Comparison of ENCODE assay signal across 8 cellular contexts in the genomic region with DNA sequence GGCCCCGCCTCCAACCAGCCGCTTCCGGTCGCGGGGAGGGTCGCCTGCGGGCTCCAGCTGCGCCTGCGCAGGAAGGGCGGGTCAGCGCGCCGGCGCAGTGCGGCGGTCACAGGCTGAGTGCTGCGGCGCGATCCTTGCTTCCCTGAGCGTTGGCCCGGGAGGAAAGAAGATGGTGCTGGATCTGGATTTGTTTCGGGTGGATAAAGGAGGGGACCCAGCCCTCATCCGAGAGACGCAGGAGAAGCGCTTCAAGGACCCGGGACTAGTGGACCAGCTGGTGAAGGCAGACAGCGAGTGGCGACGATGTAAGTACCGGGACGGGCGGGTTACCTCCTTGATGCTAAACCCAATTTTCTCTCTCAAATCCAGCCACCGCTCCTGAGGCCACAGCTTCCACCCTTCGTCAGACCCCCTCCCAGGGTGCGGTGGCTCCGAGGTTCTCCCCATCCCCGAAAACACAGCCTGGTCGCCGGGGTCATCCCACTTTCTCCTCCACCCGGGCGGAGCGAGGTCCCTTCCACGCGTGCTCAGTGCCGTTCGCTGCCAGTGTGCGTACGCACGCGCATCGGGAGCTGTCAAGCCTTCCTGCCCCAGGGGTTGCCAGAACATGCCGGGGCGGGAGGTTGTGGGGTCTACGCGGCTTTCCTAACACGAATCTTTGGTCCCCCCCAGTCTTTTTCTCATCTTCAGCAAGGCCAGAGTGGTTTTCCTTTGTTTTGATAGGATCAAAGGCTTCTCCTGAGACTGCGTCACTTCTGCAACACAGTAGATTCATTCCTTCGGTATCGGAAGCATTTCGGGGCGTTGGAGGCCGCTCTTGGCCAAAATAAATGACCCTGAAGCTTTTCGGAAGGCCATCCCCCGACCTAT. TPM values are rescaled to one million over a fixed set of nuclear protein-coding genes. Genes with fewer than 3 reads are reported as not detected.
A peak's percentile ranks its signal among the peaks of the same experiment; 100 is the strongest.
DNase-seq lines count a peak whose midpoint lies in the region; ATAC-seq and TF ChIP-seq lines count a peak whose summit lies in the region.

A gene with protein sequence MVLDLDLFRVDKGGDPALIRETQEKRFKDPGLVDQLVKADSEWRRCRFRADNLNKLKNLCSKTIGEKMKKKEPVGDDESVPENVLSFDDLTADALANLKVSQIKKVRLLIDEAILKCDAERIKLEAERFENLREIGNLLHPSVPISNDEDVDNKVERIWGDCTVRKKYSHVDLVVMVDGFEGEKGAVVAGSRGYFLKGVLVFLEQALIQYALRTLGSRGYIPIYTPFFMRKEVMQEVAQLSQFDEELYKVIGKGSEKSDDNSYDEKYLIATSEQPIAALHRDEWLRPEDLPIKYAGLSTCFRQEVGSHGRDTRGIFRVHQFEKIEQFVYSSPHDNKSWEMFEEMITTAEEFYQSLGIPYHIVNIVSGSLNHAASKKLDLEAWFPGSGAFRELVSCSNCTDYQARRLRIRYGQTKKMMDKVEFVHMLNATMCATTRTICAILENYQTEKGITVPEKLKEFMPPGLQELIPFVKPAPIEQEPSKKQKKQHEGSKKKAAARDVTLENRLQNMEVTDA (plus strand): TSS at position 95 of the 870 bp plus-strand sequence. CDS start 75 bp downstream, at position 170.

- peaks cover 4% of the 10 kb centered on the region for H4K20me1 ChIP-seq in fibroblast of lung (ENCODE audit: control insufficient read depth, extremely low read depth, insufficient read depth, low read length)

- H3K4me2 ChIP-seq in fibroblast of lung (ENCODE audit: extremely low read depth, insufficient read depth, low read length), result peak within 1 kb of the TSS; percentile 92

- peak within 1 kb of the TSS; percentile 80 to 91 (median 88) for H3K4me3 ChIP-seq in fibroblast of lung (replicated peaks in 1 of 4; ENCODE audit: control extremely low read depth in 1 of 4, insufficient read depth in 1 of 4, low read depth in 3 of 4, low read length in 4 of 4)

- ATAC-seq in GM21723 (IDR thresholded peaks at IDR 0.05; ENCODE audit: unreplicated experiment), result peak; percentile 81
- peak; percentile 89 for ATAC-seq in naive thymus-derived CD8-positive, alpha-beta T cell

- peaks cover 4 to 28% (median 4%) of the 10 kb centered on the region in 3 donors for H3K36me3 Mint-ChIP-seq in naive thymus-derived CD8-positive, alpha-beta T cell

- no peaks in the 10 kb centered on the region for H3K36me3 ChIP-seq in fibroblast of lung (ENCODE audit: control insufficient read depth, insufficient read depth, low read length)

- H3K9ac ChIP-seq in fibroblast of lung (ENCODE audit: insufficient read depth, low read length), result peak within 1 kb of the TSS; percentile 81

- peak within 1 kb of the TSS; percentile 93 to 100 (median 99) for H3K4me3 Mint-ChIP-seq in naive thymus-derived CD8-positive, alpha-beta T cell

- no peaks in the 10 kb centered on the region for H3K9me3 Mint-ChIP-seq in naive thymus-derived CD8-positive, alpha-beta T cell

- peaks cover 0 to 3% (median 0%) of the 10 kb centered on the region in 5 donors for H3K27me3 Mint-ChIP-seq in naive thymus-derived CD8-positive, alpha-beta T cell

- no peaks in the 10 kb centered on the region for H3K27me3 ChIP-seq in fibroblast of lung (ENCODE audit: control insufficient read depth, insufficient read depth, low read length)

- H3K27ac Mint-ChIP-seq in naive thymus-derived CD8-positive, alpha-beta T cell, result peak within 1 kb of the TSS; percentile 92 to 99 (median 97)

- DNase-seq in DMS79 treated with DMSO at 0.1 percent for 48 hours (lab: John Stamatoyannopoulos, UW), result peak; percentile 87
- DNase-seq in KG1 (lab: John Stamatoyannopoulos, UW), result peak; percentile 77
- DNase-seq in RPMI7951 (ENCODE audit: low read depth), result peak; percentile 81
- DNase-seq in activated T-helper 1 cell treated with anti-CD3 and anti-CD28 coated beads, Interleukin-2, amount 50 U/mL, for 16 hours (ENCODE audit: low read depth in 1 of 2, low spot score in 1 of 2), result peak; percentile 73 to 80
- DNase-seq in fibroblast of lung (ENCODE audit: low read depth in 2 of 2), result peak; percentile 80 to 82
- DNase-seq in naive thymus-derived CD8-positive, alpha-beta T cell, result peak; percentile 73 to 94 (median 88)
- DNase-seq in stimulated activated naive CD4-positive, alpha-beta T cell (lab: John Stamatoyannopoulos, UW), result peak; percentile 81 to 97 (median 88)

- TF ChIP-seq CTCF in fibroblast of lung (conservative IDR thresholded peaks at IDR 0.05 in 1 of 2, IDR thresholded peaks at IDR 0.05 in 1 of 2; ENCODE audit: low read depth in 1 of 2, low read length in 2 of 2), result no peak

- peaks cover 24 to 44% (median 38%) of the 10 kb centered on the region in 4 donors for H3K4me1 Mint-ChIP-seq in naive thymus-derived CD8-positive, alpha-beta T cell

- H3K27ac ChIP-seq in fibroblast of lung (ENCODE audit: insufficient read depth, low read length), result peak within 1 kb of the TSS; percentile 96

- H3K4me1 ChIP-seq in fibroblast of lung (ENCODE audit: control insufficient read depth, extremely low read depth, insufficient read depth, low read length), result no peaks in the 10 kb centered on the region

- H3K79me2 ChIP-seq in fibroblast of lung (ENCODE audit: control insufficient read depth, insufficient read depth, low read length), result peaks cover 46% of the 10 kb centered on the region

- no peaks in the 10 kb centered on the region for H3K9me3 ChIP-seq in fibroblast of lung (ENCODE audit: control insufficient read depth, insufficient read depth, low read depth, low read length)

- peak within 1 kb of the TSS; percentile 49 for H2AFZ ChIP-seq in fibroblast of lung (ENCODE audit: low read length)

- POLR2A ChIA-PET in naive thymus-derived CD8-positive, alpha-beta T cell (lab: Charles Lee), result interaction anchor here (0.5 to 2.5 kb wide), 27 partner anchors 9 to 1125 kb away, joined by 3 to 27 read pairs (median 5); a partner anchor contains a TSS

RNA-seq across cellular contexts. Expression of the gene that starts here (rescaled TPM):
- 145 and 147 TPM in 2 replicates for total RNA-seq in RPMI7951 (2014; rRNA removed; shearing (Covaris generic))
- total RNA-seq in fibroblast of lung, result 429 and 437 TPM in 2 replicates
- polyA plus RNA-seq in fibroblast of lung, result 229 and 237 TPM in 2 replicates
- polyA plus RNA-seq in fibroblast of lung (2012), result 209 and 230 TPM in 2 replicates
- polyA minus RNA-seq in fibroblast of lung (ENCODE audit: low replicate concordance), result 113 and 165 TPM in 2 replicates
- total RNA-seq in naive thymus-derived CD8-positive, alpha-beta T cell, result 100 to 1,000 TPM; 205 to 211 TPM
- polyA plus RNA-seq in naive thymus-derived CD8-positive, alpha-beta T cell, result 100 to 1,000 TPM; 117 to 154 (median 127) TPM

Comparison
In these comparisons a context has a peak if more than half of its experiments do, and no peak if none do; other contexts are left out.
1. Peak in every context shown above with its lines: DNase-seq, ATAC-seq, H3K4me3 ChIP-seq and H3K27ac ChIP-seq.